ENCODE assay signal across 2 cellular contexts in genomic region chr6:36701401-36701991, GRCh38.
TF ChIP-seq lines count a peak whose summit lies in the region.

No MANE protein-coding gene starts in this region.

TF ChIP-seq in GM23338, 12 proteins besides CTCF, POLR2A, EP300 and RAD21 (continued from another document):
- TF ChIP-seq REST (IDR thresholded peaks at IDR 0.05; ENCODE audit: unreplicated experiment) (no peak), ZNF114 (CRISPR knock-in tag; IDR thresholded peaks at IDR 0.05) (no peak), NANOG (IDR thresholded peaks at IDR 0.05; ENCODE audit: borderline replicate concordance) (no peak), ZNF331 (CRISPR knock-in tag; IDR thresholded peaks at IDR 0.05; ENCODE audit: low read depth) (no peak)

TF ChIP-seq in SK-N-SH, 30 proteins besides CTCF, POLR2A, EP300 and RAD21 (continued from another document):
- no peak for TF ChIP-seq FOSL2 (IDR thresholded peaks at IDR 0.05; ENCODE audit: borderline replicate concordance, low read depth)
